In genomic region chr15:70376929-70377691, GRCh38 we compare ENCODE assay signal across 8 cellular contexts.
DNase-seq lines count a peak whose midpoint lies in the region; TF ChIP-seq lines count a peak whose summit lies in the region.

No MANE protein-coding gene starts in this region.

- H3K9ac ChIP-seq in iPS-20b (ENCODE audit: low read depth, low read length): peak overlapping the region; percentile 24; the same call in 1 of the 2 replicates

- H3K27me3 ChIP-seq in ascending aorta (no peaks in the 10 kb centered on the region), iPS-20b (ENCODE audit: insufficient read depth, low read length) (peaks cover 28% of the 10 kb centered on the region)

- DNase-seq in SKM-1 treated with dmso at 0.1 percent for 144 hours (lab: John Stamatoyannopoulos, UW; ENCODE audit: unreplicated experiment) (peak; percentile 38), SKM-1 (lab: John Stamatoyannopoulos, UW; ENCODE audit: unreplicated experiment) (no peak), ascending aorta (ENCODE audit: low spot score in 2 of 2) (peak in 1 of 2 donors; percentile 66), stromal cell of bone marrow (ENCODE audit: low read depth) (peak; percentile 57), GOT3 (lab: John Stamatoyannopoulos, UW) (no peak), SHP77 (lab: John Stamatoyannopoulos, UW) (no peak)
- no peak for DNase-seq in stimulated activated CD4-positive, alpha-beta T cell treated with anti-CD3 and anti-CD28 coated beads, Interleukin-2, amount 100 ng/mL, for 48 hours

- H3K4me1 ChIP-seq in ascending aorta (peaks cover 0 to 21% of the 10 kb centered on the region in 2 donors), iPS-20b (ENCODE audit: insufficient read depth, low read length) (0 out of 2 replicates have a peak, but pooled peaks cover 3% of the 10 kb centered on the region)

- H3K36me3 ChIP-seq in ascending aorta (no peaks in the 10 kb centered on the region), iPS-20b (ENCODE audit: insufficient read depth, low read depth, low read length) (no peaks in the 10 kb centered on the region)

- H3K27ac ChIP-seq in ascending aorta (peak overlapping the region; percentile 49 to 50), iPS-20b (ENCODE audit: low read length) (no peak overlapping the region)

- no peaks in the 10 kb centered on the region for H3K9me3 ChIP-seq in ascending aorta
- peaks cover 6% of the 10 kb centered on the region; the same call in 1 of the 2 replicates for H3K9me3 ChIP-seq in iPS-20b (ENCODE audit: insufficient read depth, low read depth, low read length)

- peak overlapping the region; percentile 25 to 52 for H3K4me3 ChIP-seq in ascending aorta
- H3K4me3 ChIP-seq in iPS-20b (ENCODE audit: low read length): peak overlapping the region; percentile 78

- intact Hi-C loops in ascending aorta (cut with DNase I): loop anchor here (5.0 to 10.0 kb wide), 3 partner anchors 102 to 1858 kb away; partner anchors contain the start of genes PKM and TLE3

- no peak for TF ChIP-seq CTCF in ascending aorta (IDR thresholded peaks at IDR 0.05)

Comparison
In these comparisons a context has a peak if more than half of its experiments do, and no peak if none do; other contexts are left out.
1. DNase-seq: peak in SKM-1 treated with dmso at 0.1 percent for 144 hours (single experiment) and stromal cell of bone marrow (single experiment); none in SKM-1 (single experiment), GOT3 (single experiment), stimulated activated CD4-positive, alpha-beta T cell treated with anti-CD3 and anti-CD28 coated beads, Interleukin-2, amount 100 ng/mL, for 48 hours (0 of 2) and SHP77 (0 of 2).